ENCODE assay signal across 9 cellular contexts in genomic region chr17:66673668-66674276, GRCh38.
A peak's percentile ranks its signal among the peaks of the same experiment; 100 is the strongest.
DNase-seq lines count a peak whose midpoint lies in the region; ATAC-seq, FAIRE-seq and TF ChIP-seq lines count a peak whose summit lies in the region.
"Had no signal": no experiment of that assay in that cellular context is flagged by ENCODE, and none has a peak within 500 bp of the region (broad histone marks: within the 10 kb centered on the region; RNA-seq: fewer than 3 reads in every experiment).

No MANE protein-coding gene starts in this region.

- whole genome bisulfite sequencing in K562 (ENCODE audit: insufficient coverage, low coverage, missing lambda C conversion rate): 46% methylated on average over 8 of the region's 8 CpGs

- POLR2A ChIA-PET in T-cell (lab: Charles Lee): interaction anchor here in 1 of 2 donors (0.5 kb wide), 1 partner anchor 977 kb away, joined by 4 read pairs; no protein-coding TSS in a partner anchor
- POLR2A ChIA-PET in K562 (lab: Yijun Ruan, JAX): no interaction called here

- H3K27ac Mint-ChIP-seq in T-cell: peak overlapping the region; percentile 85 to 95
- H3K27ac Mint-ChIP-seq: activated B cell treated with CpG ODN at 0.5 μM for 24 hours had no signal

- H3K4me2 ChIP-seq in K562 (ENCODE audit: insufficient read depth, low read length): no peak overlapping the region

- H3K27me3 Mint-ChIP-seq in T-cell: no peaks in the 10 kb centered on the region

- no peaks in the 10 kb centered on the region; the same call in 2 of the 3 replicates for H3K36me3 ChIP-seq in K562 (ENCODE audit: control insufficient read depth, insufficient read depth, low read length)

- no peak for TF ChIP-seq POLR2A in K562 (conservative IDR thresholded peaks at IDR 0.05)

- H3K27me3 ChIP-seq in K562 (ENCODE audit: control insufficient read depth in 2 of 2, insufficient read depth in 2 of 2, low read length in 2 of 2): no peaks in the 10 kb centered on the region

- ATAC-seq in T-cell (replicated peaks in 1 of 4) (peak; percentile 76 to 93 (median 89)), K562 (peak; percentile 65; the same call in 2 of the 3 replicates), sciatic nerve (peak; percentile 79), GM21390 (IDR thresholded peaks at IDR 0.05; ENCODE audit: unreplicated experiment) (no peak), HG03571 (IDR thresholded peaks at IDR 0.05; ENCODE audit: unreplicated experiment) (no peak)

- no peak overlapping the region for H2AFZ ChIP-seq in K562 (ENCODE audit: low read depth, low read length)

- peak; percentile 83 for TF ChIP-seq CTCF in D721Med (IDR thresholded peaks at IDR 0.05; ENCODE audit: insufficient read depth, missing control alignments)
- TF ChIP-seq CTCF in K562 (IDR thresholded peaks at IDR 0.05 in 2 of 3, conservative IDR thresholded peaks at IDR 0.05 in 1 of 3; ENCODE audit: insufficient read depth in 2 of 3, low read depth in 1 of 3, low read length in 3 of 3): peak; percentile 53 to 66 (median 65)

- H3K27ac ChIP-seq in K562 (ENCODE audit: extremely low read depth, low read depth, low read length): no peak overlapping the region

- FAIRE-seq in D721Med (lab: Jason Lieb, UNC): no peak
- peak; percentile 84 for FAIRE-seq in K562 (lab: Jason Lieb, UNC)

- H3K9me3 ChIP-seq in K562 (replicated peaks; ENCODE audit: control insufficient read depth, insufficient read depth, low read depth, low read length): no peaks in the 10 kb centered on the region

- H3K9me1 ChIP-seq in K562 (ENCODE audit: control insufficient read depth, insufficient read depth, low read length): no peaks in the 10 kb centered on the region

- peak; percentile 8 to 60; a peak in 2 of 4 replicates for TF ChIP-seq RAD21 in K562 (CRISPR knock-in tag; conservative IDR thresholded peaks at IDR 0.05 in 1 of 2, IDR thresholded peaks at IDR 0.05 in 1 of 2)

- no peaks in the 10 kb centered on the region; a peak in 1 of 5 replicates for H3K4me1 ChIP-seq in K562 (replicated peaks in 1 of 2; ENCODE audit: control insufficient read depth in 2 of 2, insufficient read depth in 2 of 2, low read length in 2 of 2)

- no peaks in the 10 kb centered on the region for H3K79me2 ChIP-seq in K562 (ENCODE audit: control insufficient read depth, insufficient read depth, low read length)

- intact Hi-C loops in K562 (cut with micrococcal nuclease): loop anchor here (1.0 to 10.0 kb wide), 3 partner anchors 109 to 473 kb away; no protein-coding TSS in a partner anchor
- intact Hi-C loops in sciatic nerve (cut with DNase I): no loop called here

- DNase-seq in D721Med (ENCODE audit: insufficient read length, low spot score): no peak
- peak; percentile 59 for DNase-seq in Jurkat, Clone E6-1 (ENCODE audit: low read depth, low spot score)
- peak; percentile 9 to 70 (median 44) for DNase-seq in T-cell
- DNase-seq in K562 (ENCODE audit: extremely low read depth in 1 of 4, low spot score in 3 of 4): peak in 2 of 4 experiments; percentile 19 to 23
- DNase-seq in hippocampal formation (lab: John Stamatoyannopoulos, UW): peak; percentile 30 to 73
- DNase-seq in sciatic nerve (ENCODE audit: low spot score): peak; percentile 67
- DNase-seq: activated B cell treated with CpG ODN at 0.5 μM for 24 hours had no signal

- H4K20me1 ChIP-seq in K562 (replicated peaks; ENCODE audit: control insufficient read depth, insufficient read depth, low read length): 0 out of 2 replicates have a peak, but pooled peaks cover 3% of the 10 kb centered on the region

- in situ Hi-C loops in K562 (cut with MboI): loop anchor here (10.0 kb wide), 1 partner anchor 419 kb away; no protein-coding TSS in a partner anchor

- peak overlapping the region; percentile 11 to 64 (median 42) for H3K4me3 Mint-ChIP-seq in T-cell
- H3K4me3 Mint-ChIP-seq: activated B cell treated with CpG ODN at 0.5 μM for 24 hours had no signal

- TF ChIP-seq EP300 in K562 (IDR thresholded peaks at IDR 0.05; ENCODE audit: low read length): no peak

- no peak overlapping the region for H3K9ac ChIP-seq in K562 (ENCODE audit: insufficient read depth in 1 of 2, low read depth in 2 of 2, low read length in 2 of 2)

- no TSS peak for BruUV-seq in K562 (replicated peaks; lab: Mats Ljungman, UMichigan)

- no peak overlapping the region for H3K4me3 ChIP-seq in Jurkat, Clone E6-1 (ENCODE audit: low read length)
- H3K4me3 ChIP-seq in K562: no peak overlapping the region

- CTCF ChIA-PET in T-cell (lab: Charles Lee): interaction anchor here (0.5 to 1.0 kb wide), 5 partner anchors 23 to 428 kb away, joined by 3 to 7 read pairs (median 4); no protein-coding TSS in a partner anchor
- CTCF ChIA-PET in K562 (lab: Yijun Ruan, JAX; ENCODE audit: low intra/inter-chr PET ratio): interaction anchor here (0.5 to 1.9 kb wide), 3 partner anchors 222 to 419 kb away, joined by 3 to 10 read pairs (median 5); no protein-coding TSS in a partner anchor

- peaks cover 0 to 8% (median 0%) of the 10 kb centered on the region in 3 donors for H3K9me3 Mint-ChIP-seq in T-cell

- H3K36me3 Mint-ChIP-seq in T-cell: peaks cover 14% of the 10 kb centered on the region

- H3K4me1 Mint-ChIP-seq in T-cell: peaks cover 57 to 66% (median 61%) of the 10 kb centered on the region in 3 donors

TF ChIP-seq in K562, 482 proteins besides CTCF, POLR2A, EP300 and RAD21:
- TF ChIP-seq HMGN3 (IDR thresholded peaks at IDR 0.05; ENCODE audit: borderline replicate concordance, extremely low read depth, insufficient read length, low read depth, low read length): no peak
- peak; percentile 39; the same call in 1 of the 2 replicates for TF ChIP-seq SMC3 (conservative IDR thresholded peaks at IDR 0.05; ENCODE audit: insufficient read depth, low read depth, low read length)
- TF ChIP-seq FOXA3 (CRISPR knock-in tag; conservative IDR thresholded peaks at IDR 0.05 in 1 of 2, IDR thresholded peaks at IDR 0.05 in 1 of 2): no peak
- TF ChIP-seq BRD4 (IDR thresholded peaks at IDR 0.05): no peak
- no peak for TF ChIP-seq ZBTB26 (CRISPR knock-in tag; IDR thresholded peaks at IDR 0.05)
- TF ChIP-seq E2F6 (IDR thresholded peaks at IDR 0.05; ENCODE audit: borderline replicate concordance in 1 of 2, extremely low read depth in 1 of 2, insufficient read depth in 1 of 2, insufficient read length in 1 of 2, low read depth in 1 of 2, low read length in 1 of 2, poor library complexity in 1 of 2, severe bottlenecking in 1 of 2): no peak

Comparison
In these comparisons a context has a peak if more than half of its experiments do, and no peak if none do; other contexts are left out.
1. ATAC-seq: peak in T-cell (4 of 4), K562 (single experiment) and sciatic nerve (single experiment); none in GM21390 (single experiment) and HG03571 (single experiment).